10 cellular contexts compared by ENCODE assay signal in the genomic region with DNA sequence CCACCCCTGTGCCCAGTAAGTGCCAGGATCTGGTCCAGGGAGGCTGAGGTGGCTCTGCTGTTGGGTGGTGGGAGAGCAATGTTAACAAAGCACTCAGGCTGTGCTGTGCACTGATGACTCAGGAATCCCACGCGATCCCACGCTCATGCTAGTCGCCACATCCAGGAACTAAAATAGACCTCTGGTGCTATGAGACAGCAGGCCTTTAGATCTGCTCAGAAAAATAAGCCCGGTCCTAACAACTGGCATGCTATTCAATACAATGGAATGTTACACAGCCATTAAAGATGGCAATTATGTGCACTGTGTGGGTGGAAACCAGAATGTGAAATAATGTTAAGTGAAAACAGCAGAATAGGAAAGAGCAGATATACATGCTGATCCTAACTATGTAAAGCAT. TPM values are rescaled to one million over a fixed set of nuclear protein-coding genes. Genes with fewer than 3 reads are reported as not detected.
DNase-seq lines count a peak whose midpoint lies in the region; TF ChIP-seq lines count a peak whose summit lies in the region.
"Had no signal": no experiment of that assay in that cellular context is flagged by ENCODE, and none has a peak within 500 bp of the region (broad histone marks: within the 10 kb centered on the region; RNA-seq: fewer than 3 reads in every experiment).

No MANE protein-coding gene starts in this region.

- peak; percentile 58 for DNase-seq in activated CD4-positive, alpha-beta T cell treated with anti-CD3 and anti-CD28 coated beads for 48 hours
- no peak for DNase-seq in activated CD4-positive, alpha-beta T cell treated with anti-CD3 and anti-CD28 coated beads, Interleukin-2, amount 50 U/mL, for 1 hour
- DNase-seq in SK-MEL-5 (ENCODE audit: low read depth, low spot score), result peak; percentile 43
- peak; percentile 74 for DNase-seq in fibroblast of pulmonary artery (ENCODE audit: low read depth)
- DNase-seq in stimulated activated CD4-positive, alpha-beta T cell treated with anti-CD3 and anti-CD28 coated beads, Interleukin-4, amount 100 ng/mL, for 24 hours, result peak; percentile 12
- no peak for DNase-seq in T-helper 1 cell
- no peak for DNase-seq in NCI-H1105 (lab: John Stamatoyannopoulos, UW)
- no peak for DNase-seq in DMS79 treated with DMSO at 0.1 percent for 48 hours (lab: John Stamatoyannopoulos, UW)
- DNase-seq: heart right ventricle had no signal

- H3K4me3 ChIP-seq in fibroblast of pulmonary artery (replicated peaks; ENCODE audit: low read depth, low read length), result no peak overlapping the region
- H3K4me3 ChIP-seq: BLaER1 treated with 17β-estradiol and CSF1 and Interleukin-3, amounts not matched to agents 10 nM and 100 nM; heart right ventricle had no signal

- no peak for TF ChIP-seq CTCF in fibroblast of pulmonary artery (IDR thresholded peaks at IDR 0.05; ENCODE audit: low read length, missing control alignments)

- in situ Hi-C loops in SK-MEL-5 (cut with HindIII; ENCODE audit: low pct_unique_long_range_greater_than_20kb, low sequenced_read_pairs), result no loop called here

RNA-seq across cellular contexts. Expression of gene ARL13A, which starts 26.0 kb away (rescaled TPM):
- not detected in 2 replicates for total RNA-seq in SK-MEL-5 (2014; rRNA removed; shearing (Covaris generic))
- not detected in 2 replicates for polyA plus RNA-seq in SK-MEL-5 (2015; cell fraction: cytosol; rRNA removed)
- not detected in 2 replicates for polyA plus RNA-seq in SK-MEL-5 (2015; cell fraction: nucleus; rRNA removed)
- total RNA-seq: heart right ventricle had no signal
- polyA plus RNA-seq: heart right ventricle had no signal

RNA-seq across cellular contexts. Expression of gene TRMT2B, which starts 56.4 kb away (rescaled TPM):
- total RNA-seq in SK-MEL-5 (2014; rRNA removed; shearing (Covaris generic)), result 10.2 and 10.6 TPM in 2 replicates
- 12.5 and 15.1 TPM in 2 replicates for polyA plus RNA-seq in SK-MEL-5 (2015; cell fraction: cytosol; rRNA removed)
- 12.0 and 15.0 TPM in 2 replicates for polyA plus RNA-seq in SK-MEL-5 (2015; cell fraction: nucleus; rRNA removed)

Comparison
In these comparisons a context has a peak if more than half of its experiments do, and no peak if none do; other contexts are left out.
1. DNase-seq: peak in activated CD4-positive, alpha-beta T cell treated with anti-CD3 and anti-CD28 coated beads for 48 hours (single experiment), SK-MEL-5 (single experiment), fibroblast of pulmonary artery (single experiment) and stimulated activated CD4-positive, alpha-beta T cell treated with anti-CD3 and anti-CD28 coated beads, Interleukin-4, amount 100 ng/mL, for 24 hours (single experiment); none in activated CD4-positive, alpha-beta T cell treated with anti-CD3 and anti-CD28 coated beads, Interleukin-2, amount 50 U/mL, for 1 hour (single experiment), T-helper 1 cell (0 of 5), NCI-H1105 (single experiment) and DMS79 treated with DMSO at 0.1 percent for 48 hours (single experiment).